In genomic region chr12:9049520-9050133, GRCh38 we compare ENCODE assay signal across 8 cellular contexts.
DNase-seq lines count a peak whose midpoint lies in the region; ATAC-seq and TF ChIP-seq lines count a peak whose summit lies in the region.

No MANE protein-coding gene starts in this region.

- intact Hi-C loops in heart left ventricle (cut with DNase I) = loop anchor here in 9 of 10 donors (5.0 to 10.0 kb wide), 9 partner anchors 135 to 507 kb away; partner anchors contain the start of genes CLEC4E (in 4 of the 9), MFAP5 (in 1 of the 9) and PHC1 (in 1 of the 9)

- H3K27me3 ChIP-seq in WERI-Rb-1 (ENCODE audit: insufficient read depth, low read depth, severe bottlenecking) (no peaks in the 10 kb centered on the region), heart left ventricle (no peaks in the 10 kb centered on the region)

- H3K4me1 ChIP-seq in heart left ventricle = peaks cover 0 to 4% (median 0%) of the 10 kb centered on the region in 12 donors

- peak; percentile 1 for DNase-seq in NCI-H748 (lab: John Stamatoyannopoulos, UW; ENCODE audit: unreplicated experiment)
- no peak for DNase-seq in NCI-H748 treated with DMSO at 0.1 percent for 48 hours (lab: John Stamatoyannopoulos, UW)
- peak; percentile 43 to 45 for DNase-seq in Kasumi-1 (lab: John Stamatoyannopoulos, UW)
- DNase-seq in WERI-Rb-1 = no peak
- no peak for DNase-seq in heart left ventricle
- DNase-seq in stimulated activated effector memory CD8-positive, alpha-beta T cell treated with anti-CD3 and anti-CD28 coated beads, Interleukin-12 subunit alpha, Interleukin-12 subunit beta, amount 100 ng/mL, for 72 hours (ENCODE audit: low spot score in 2 of 2) = no peak
- no peak for DNase-seq in activated CD4-positive, alpha-beta memory T cell treated with anti-CD3 and anti-CD28 coated beads, Interleukin-2, amount 10 ng/mL, durations not matched to agents 7 days and 5 days
- no peak for DNase-seq in NCI-H524 treated with DMSO at 0.1 percent for 48 hours (lab: John Stamatoyannopoulos, UW)

- H3K4me3 ChIP-seq in WERI-Rb-1 (ENCODE audit: low read depth, low read length) (no peak overlapping the region), heart left ventricle (no peak overlapping the region)

- CTCF ChIA-PET in activated CD4-positive, alpha-beta memory T cell treated with anti-CD3 and anti-CD28 coated beads, Interleukin-2, amount 10 ng/mL, durations not matched to agents 7 days and 5 days (lab: Charles Lee) = interaction anchor here (0.5 to 4.8 kb wide), 45 partner anchors 8 to 505 kb away, joined by 3 to 82 read pairs (median 4); partner anchors contain the start of genes M6PR and PHC1

- H3K27ac Mint-ChIP-seq in stimulated activated effector memory CD8-positive, alpha-beta T cell treated with anti-CD3 and anti-CD28 coated beads, Interleukin-12 subunit alpha, Interleukin-12 subunit beta, amount 100 ng/mL, for 72 hours = no peak overlapping the region
- H3K27ac Mint-ChIP-seq in activated CD4-positive, alpha-beta memory T cell treated with anti-CD3 and anti-CD28 coated beads, Interleukin-2, amount 10 ng/mL, durations not matched to agents 7 days and 5 days = no peak overlapping the region

- no peaks in the 10 kb centered on the region for H3K9me3 Mint-ChIP-seq in stimulated activated effector memory CD8-positive, alpha-beta T cell treated with anti-CD3 and anti-CD28 coated beads, Interleukin-12 subunit alpha, Interleukin-12 subunit beta, amount 100 ng/mL, for 72 hours
- H3K9me3 Mint-ChIP-seq in activated CD4-positive, alpha-beta memory T cell treated with anti-CD3 and anti-CD28 coated beads, Interleukin-2, amount 10 ng/mL, durations not matched to agents 7 days and 5 days = no peaks in the 10 kb centered on the region

- no peak overlapping the region for H3K4me3 Mint-ChIP-seq in stimulated activated effector memory CD8-positive, alpha-beta T cell treated with anti-CD3 and anti-CD28 coated beads, Interleukin-12 subunit alpha, Interleukin-12 subunit beta, amount 100 ng/mL, for 72 hours
- no peak overlapping the region for H3K4me3 Mint-ChIP-seq in activated CD4-positive, alpha-beta memory T cell treated with anti-CD3 and anti-CD28 coated beads, Interleukin-2, amount 10 ng/mL, durations not matched to agents 7 days and 5 days

- POLR2A ChIA-PET in activated CD4-positive, alpha-beta memory T cell treated with anti-CD3 and anti-CD28 coated beads, Interleukin-2, amount 10 ng/mL, durations not matched to agents 7 days and 5 days (lab: Charles Lee) = interaction anchor here (1.0 to 3.9 kb wide), 4 partner anchors 40 to 124 kb away, joined by 3 to 24 read pairs (median 3); partner anchors contain the start of gene M6PR

- no peaks in the 10 kb centered on the region for H3K36me3 ChIP-seq in WERI-Rb-1
- H3K36me3 ChIP-seq in heart left ventricle = no peaks in the 10 kb centered on the region

- no peaks in the 10 kb centered on the region for H3K27me3 Mint-ChIP-seq in activated CD4-positive, alpha-beta memory T cell treated with anti-CD3 and anti-CD28 coated beads, Interleukin-2, amount 10 ng/mL, durations not matched to agents 7 days and 5 days

- H3K27ac ChIP-seq in WERI-Rb-1 = no peak overlapping the region
- no peak overlapping the region for H3K27ac ChIP-seq in heart left ventricle

- WGBS in heart left ventricle, 4 donors = 20 to 24% (median 22%) methylated on average over 6 of the region's 6 CpGs

- H3K4me1 Mint-ChIP-seq in stimulated activated effector memory CD8-positive, alpha-beta T cell treated with anti-CD3 and anti-CD28 coated beads, Interleukin-12 subunit alpha, Interleukin-12 subunit beta, amount 100 ng/mL, for 72 hours = peaks cover 29% of the 10 kb centered on the region
- peaks cover 16% of the 10 kb centered on the region for H3K4me1 Mint-ChIP-seq in activated CD4-positive, alpha-beta memory T cell treated with anti-CD3 and anti-CD28 coated beads, Interleukin-2, amount 10 ng/mL, durations not matched to agents 7 days and 5 days

- TF ChIP-seq POLR2A in heart left ventricle (IDR thresholded peaks at IDR 0.05) = no peak

- ATAC-seq in heart left ventricle = peak in 3 of 4 donors; percentile 40 to 50 (median 49)
- ATAC-seq in stimulated activated effector memory CD8-positive, alpha-beta T cell treated with anti-CD3 and anti-CD28 coated beads, Interleukin-12 subunit alpha, Interleukin-12 subunit beta, amount 100 ng/mL, for 72 hours = peak; percentile 63

- TF ChIP-seq CTCF in WERI-Rb-1 (IDR thresholded peaks at IDR 0.05; ENCODE audit: low read depth, low read length) (peak; percentile 8; the same call in 1 of the 2 replicates), heart left ventricle (IDR thresholded peaks at IDR 0.05) (peak; percentile 38 to 64 (median 52))

- no peaks in the 10 kb centered on the region for H3K36me3 Mint-ChIP-seq in stimulated activated effector memory CD8-positive, alpha-beta T cell treated with anti-CD3 and anti-CD28 coated beads, Interleukin-12 subunit alpha, Interleukin-12 subunit beta, amount 100 ng/mL, for 72 hours
- H3K36me3 Mint-ChIP-seq in activated CD4-positive, alpha-beta memory T cell treated with anti-CD3 and anti-CD28 coated beads, Interleukin-2, amount 10 ng/mL, durations not matched to agents 7 days and 5 days (ENCODE audit: low read depth) = no peaks in the 10 kb centered on the region

- H3K9me3 ChIP-seq in WERI-Rb-1 (ENCODE audit: severe bottlenecking) = no peaks in the 10 kb centered on the region
- H3K9me3 ChIP-seq in heart left ventricle = no peaks in the 10 kb centered on the region

Comparison
In these comparisons a context has a peak if more than half of its experiments do, and no peak if none do; other contexts are left out.
1. DNase-seq: peak in NCI-H748 (single experiment) and Kasumi-1 (2 of 2); none in NCI-H748 treated with DMSO at 0.1 percent for 48 hours (single experiment), WERI-Rb-1 (single experiment), heart left ventricle (0 of 5), stimulated activated effector memory CD8-positive, alpha-beta T cell treated with anti-CD3 and anti-CD28 coated beads, Interleukin-12 subunit alpha, Interleukin-12 subunit beta, amount 100 ng/mL, for 72 hours (0 of 2), activated CD4-positive, alpha-beta memory T cell treated with anti-CD3 and anti-CD28 coated beads, Interleukin-2, amount 10 ng/mL, durations not matched to agents 7 days and 5 days (single experiment) and NCI-H524 treated with DMSO at 0.1 percent for 48 hours (single experiment).